Comparison of ENCODE assay signal across 24 cellular contexts in genomic region chr4:94357624-94358023, GRCh38. TPM values are rescaled to one million over a fixed set of nuclear protein-coding genes. Genes with fewer than 3 reads are reported as not detected.
DNase-seq lines count a peak whose midpoint lies in the region; ATAC-seq, FAIRE-seq and TF ChIP-seq lines count a peak whose summit lies in the region.
"Had no signal": no experiment of that assay in that cellular context is flagged by ENCODE, and none has a peak within 500 bp of the region (broad histone marks: within the 10 kb centered on the region; RNA-seq: fewer than 3 reads in every experiment).

No MANE protein-coding gene starts in this region.

- no peak overlapping the region for H2AK9ac ChIP-seq in IMR-90 (replicated peaks; ENCODE audit: low read depth, low read length, poor library complexity)

- no CpG with 5 or more reads among the region's 2 CpGs for WGBS in IMR-90 (ENCODE audit: extremely low coverage in 2 of 2, insufficient read length in 1 of 2), 2 experiments

- TF ChIP-seq POLR2A in IMR-90 (IDR thresholded peaks at IDR 0.05; ENCODE audit: low read depth, low read length) (no peak), endothelial cell of umbilical vein (IDR thresholded peaks at IDR 0.05; ENCODE audit: low read depth, low read length) (no peak)

- no peak for TF ChIP-seq RAD21 in IMR-90 (IDR thresholded peaks at IDR 0.05; ENCODE audit: low read length)

- H2BK20ac ChIP-seq in IMR-90 (ENCODE audit: low read depth, low read length) = no peak overlapping the region

- DNase-seq in IMR-90 (peak; percentile 27), PC-3 (peak; percentile 49), endothelial cell of umbilical vein (ENCODE audit: low read depth, low spot score) (peak; percentile 19), skeletal muscle cell (ENCODE audit: low read depth) (peak; percentile 20), OCI-M2 (lab: John Stamatoyannopoulos, UW; ENCODE audit: unreplicated experiment) (no peak), KG1 (lab: John Stamatoyannopoulos, UW) (no peak)
- DNase-seq in stimulated activated CD4-positive, alpha-beta T cell treated with anti-CD3 and anti-CD28 coated beads, Interleukin-1b, Interleukin-23, amount 100 ng/mL, for 48 hours = no peak
- DNase-seq in stimulated activated CD8-positive, alpha-beta memory T cell treated with anti-CD3 and anti-CD28 coated beads, Interleukin-4, amount 100 ng/mL, for 48 hours = no peak
- DNase-seq: ACHN; CD4-positive, alpha-beta T cell; GDM1; Karpas-422; NCI-H1092; NCI-H1436 treated with DMSO at 0.1 percent for 48 hours; NCI-H2029; NCI-H2227 treated with DMSO at 0.1 percent for 48 hours; NCI-H524; NCI-H82; SJCRH30 had no signal

- no peak overlapping the region for H2AK5ac ChIP-seq in IMR-90 (ENCODE audit: low read depth, low read length)

- H3K23ac ChIP-seq in IMR-90 (ENCODE audit: low read depth, low read length) = no peak overlapping the region

- H3K9me3 ChIP-seq in IMR-90 (ENCODE audit: control insufficient read depth, insufficient read depth, low read length) (no peaks in the 10 kb centered on the region), PC-3 (ENCODE audit: low read length) (no peaks in the 10 kb centered on the region), endothelial cell of umbilical vein (replicated peaks; ENCODE audit: control insufficient read depth, insufficient read depth, low read length) (no peaks in the 10 kb centered on the region)
- H3K9me3 ChIP-seq: BLaER1, SJCRH30 had no signal

- no peak overlapping the region for H3K56ac ChIP-seq in IMR-90 (ENCODE audit: extremely low read depth, insufficient read depth, low read length)

- no peak overlapping the region for H3K4ac ChIP-seq in IMR-90 (ENCODE audit: low read depth, low read length)

- H2BK5ac ChIP-seq in IMR-90 (ENCODE audit: low read depth, low read length, poor library complexity, severe bottlenecking) = no peak overlapping the region

- H3K4me2 ChIP-seq in IMR-90 (ENCODE audit: low read depth, low read length) = no peak overlapping the region
- H3K4me2 ChIP-seq in PC-3 (ENCODE audit: low read length) = no peak overlapping the region
- no peak overlapping the region for H3K4me2 ChIP-seq in endothelial cell of umbilical vein (ENCODE audit: insufficient read depth, low read length)
- H3K4me2 ChIP-seq: BLaER1 had no signal

- H3K4me1 ChIP-seq in IMR-90 (ENCODE audit: control insufficient read depth, insufficient read depth, low read length) (no peaks in the 10 kb centered on the region), PC-3 (ENCODE audit: insufficient read depth, low read length) (peaks cover 13% of the 10 kb centered on the region), endothelial cell of umbilical vein (ENCODE audit: control insufficient read depth, extremely low read depth, insufficient read depth, low read length) (peaks cover 4% of the 10 kb centered on the region)
- H3K4me1 ChIP-seq: BLaER1, SJCRH30 had no signal

- no peaks in the 10 kb centered on the region for H3K9me2 ChIP-seq in PC-3 (replicated peaks; ENCODE audit: low read length)

- H3K79me1 ChIP-seq in IMR-90 (ENCODE audit: low read depth in 1 of 2, low read length in 2 of 2) = no peaks in the 10 kb centered on the region

- BruUV-seq in IMR-90 (replicated peaks; lab: Mats Ljungman, UMichigan) (no TSS peak), PC-3 (replicated peaks; lab: Mats Ljungman, UMichigan) (no TSS peak), endothelial cell of umbilical vein (replicated peaks; lab: Mats Ljungman, UMichigan) (no TSS peak)

- POLR2A ChIA-PET in IMR-90 (lab: Charles Lee; ENCODE audit: unreplicated experiment) = no interaction called here
- POLR2A ChIA-PET in PC-3 (lab: Charles Lee; ENCODE audit: unreplicated experiment) = no interaction called here
- POLR2A ChIA-PET in endothelial cell of umbilical vein (lab: Charles Lee) = no interaction called here

- no peaks in the 10 kb centered on the region for H3F3A ChIP-seq in PC-3 (ENCODE audit: low read length, unreplicated experiment)

- H3K36me3 ChIP-seq in IMR-90 (ENCODE audit: control insufficient read depth, insufficient read depth, low read length) (no peaks in the 10 kb centered on the region), PC-3 (ENCODE audit: low read depth, low read length) (no peaks in the 10 kb centered on the region), endothelial cell of umbilical vein (ENCODE audit: control insufficient read depth in 2 of 2, extremely low read depth in 1 of 2, insufficient read depth in 2 of 2, low read length in 2 of 2) (no peaks in the 10 kb centered on the region)
- H3K36me3 ChIP-seq: BLaER1, SJCRH30 had no signal

- H4K8ac ChIP-seq in IMR-90 (ENCODE audit: low read depth in 2 of 2, low read length in 2 of 2) = no peak overlapping the region

- H3K27me3 ChIP-seq in IMR-90 (ENCODE audit: control insufficient read depth, insufficient read depth, low read length) (peaks cover 4% of the 10 kb centered on the region; the same call in 1 of the 2 replicates), PC-3 (ENCODE audit: low read length) (no peaks in the 10 kb centered on the region), endothelial cell of umbilical vein (ENCODE audit: control insufficient read depth in 2 of 2, insufficient read depth in 2 of 2, low read length in 2 of 2) (no peaks in the 10 kb centered on the region)
- H3K27me3 ChIP-seq: BLaER1, SJCRH30 had no signal

- no peak overlapping the region for H3K4me3 ChIP-seq in IMR-90 (ENCODE audit: insufficient read depth, low read depth, low read length)
- no peak overlapping the region for H3K4me3 ChIP-seq in PC-3 (ENCODE audit: low read length)
- H3K4me3 ChIP-seq in endothelial cell of umbilical vein (replicated peaks in 1 of 3; ENCODE audit: insufficient read depth in 1 of 3, low read depth in 1 of 3, low read length in 3 of 3) = no peak overlapping the region
- H3K4me3 ChIP-seq in skeletal muscle cell (ENCODE audit: low read depth, low read length) = no peak overlapping the region
- H3K4me3 ChIP-seq: BLaER1, SJCRH30 had no signal

- TF ChIP-seq CTCF in IMR-90 (conservative IDR thresholded peaks at IDR 0.05; ENCODE audit: low read depth, low read length) = no peak
- TF ChIP-seq CTCF in PC-3 (conservative IDR thresholded peaks at IDR 0.05; ENCODE audit: low read depth, low read length) = no peak
- TF ChIP-seq CTCF in endothelial cell of umbilical vein (IDR thresholded peaks at IDR 0.05; ENCODE audit: extremely low read depth in 1 of 2, insufficient read depth in 1 of 2, low read depth in 1 of 2, low read length in 2 of 2) = no peak

- CTCF ChIA-PET in IMR-90 (lab: Yijun Ruan, JAX) = no interaction called here
- CTCF ChIA-PET in PC-3 (lab: Charles Lee) = no interaction called here
- CTCF ChIA-PET in endothelial cell of umbilical vein (lab: Charles Lee) = no interaction called here

- H4K5ac ChIP-seq in IMR-90 (ENCODE audit: low read depth, low read length) = no peak overlapping the region

- no peak overlapping the region for H3K18ac ChIP-seq in IMR-90 (ENCODE audit: low read depth, low read length)

- H4K91ac ChIP-seq in IMR-90 (ENCODE audit: insufficient read depth, low read depth, low read length) = no peak overlapping the region

- peak; percentile 35 for FAIRE-seq in endothelial cell of umbilical vein (lab: Jason Lieb, UNC)
- FAIRE-seq: GM18507, RCC 7860 had no signal

- no peak overlapping the region for H2BK120ac ChIP-seq in IMR-90 (ENCODE audit: low read depth, low read length)

- H3K9ac ChIP-seq in IMR-90 (ENCODE audit: low read depth, low read length) = no peak overlapping the region
- H3K9ac ChIP-seq in PC-3 (ENCODE audit: low read length) = no peak overlapping the region
- H3K9ac ChIP-seq in endothelial cell of umbilical vein (replicated peaks; ENCODE audit: extremely low read depth, insufficient read depth, low read length) = no peak overlapping the region
- H3K9ac ChIP-seq: BLaER1 had no signal

- no peaks in the 10 kb centered on the region for H4K20me1 ChIP-seq in IMR-90 (ENCODE audit: insufficient read depth, low read length)
- no peaks in the 10 kb centered on the region for H4K20me1 ChIP-seq in PC-3 (ENCODE audit: low read length)
- no peaks in the 10 kb centered on the region for H4K20me1 ChIP-seq in endothelial cell of umbilical vein (replicated peaks; ENCODE audit: control insufficient read depth, extremely low read depth, insufficient read depth, low read length)
- H4K20me1 ChIP-seq: BLaER1 had no signal

- no peak overlapping the region for H3K27ac ChIP-seq in IMR-90 (ENCODE audit: insufficient read depth, low read length)
- H3K27ac ChIP-seq in PC-3 (ENCODE audit: low read length) = no peak overlapping the region
- H3K27ac ChIP-seq in endothelial cell of umbilical vein (ENCODE audit: insufficient read depth, low read depth, low read length) = no peak overlapping the region
- H3K27ac ChIP-seq: BLaER1, SJCRH30 had no signal

- no peak overlapping the region for H3K14ac ChIP-seq in IMR-90 (replicated peaks; ENCODE audit: low read depth, low read length)

- no peak overlapping the region for H2BK15ac ChIP-seq in IMR-90 (ENCODE audit: low read depth, low read length)

- no peak overlapping the region for H2AFZ ChIP-seq in IMR-90 (replicated peaks; ENCODE audit: low read length, poor library complexity)
- H2AFZ ChIP-seq in PC-3 (ENCODE audit: low read length) = no peak overlapping the region
- H2AFZ ChIP-seq in endothelial cell of umbilical vein (ENCODE audit: low read depth, low read length) = no peak overlapping the region

- dilution Hi-C loops in IMR-90 (cut with HindIII; ENCODE audit: low sequenced_read_pairs, unreplicated experiment) = no loop called here
- dilution Hi-C loops in endothelial cell of umbilical vein (cut with MboI; ENCODE audit: extremely low pct_ligation_motif_present, low sequenced_read_pairs) = no loop called here

- no peaks in the 10 kb centered on the region for H3K9me1 ChIP-seq in IMR-90 (ENCODE audit: insufficient read depth, low read length)
- no peaks in the 10 kb centered on the region for H3K9me1 ChIP-seq in endothelial cell of umbilical vein (replicated peaks; ENCODE audit: control insufficient read depth, extremely low read depth, insufficient read depth, low read length)

- ATAC-seq in IMR-90 (ENCODE audit: low read depth) = no peak
- ATAC-seq in PC-3 = peak; percentile 22; the same call in 1 of the 2 replicates

- no peaks in the 10 kb centered on the region for H3K79me2 ChIP-seq in PC-3 (ENCODE audit: low read length)
- H3K79me2 ChIP-seq in endothelial cell of umbilical vein (ENCODE audit: control insufficient read depth, insufficient read depth, low read length) = no peaks in the 10 kb centered on the region

- intact Hi-C loops in IMR-90 (cut with micrococcal nuclease) = no loop called here
- intact Hi-C loops in PC-3 (cut with micrococcal nuclease) = no loop called here
- intact Hi-C loops in endothelial cell of umbilical vein (cut with micrococcal nuclease) = no loop called here

- in situ Hi-C loops in IMR-90 (cut with MboI; ENCODE audit: low sequenced_read_pairs) = no loop called here

RNA-seq across cellular contexts. Expression of gene HPGDS, which starts 15.0 kb away (rescaled TPM):
- total RNA-seq in IMR-90 (2012; rRNA removed) (not detected in 2 replicates), PC-3 (2014; rRNA removed) (not detected in 2 replicates), endothelial cell of umbilical vein (not detected in 2 replicates)
- polyA plus RNA-seq in IMR-90 (2012; rRNA removed) (not detected in 2 replicates), endothelial cell of umbilical vein (0.06 TPM in 1 of 2 replicates, not detected in the other)
- polyA plus RNA-seq in IMR-90 (2012; cell fraction: cytosol; rRNA removed) = not detected in 2 replicates
- polyA plus RNA-seq in IMR-90 (2012; cell fraction: nucleus; rRNA removed; ENCODE audit: low replicate concordance) = not detected in 2 replicates
- polyA plus RNA-seq in endothelial cell of umbilical vein (2011; cell fraction: cytosol; rRNA removed) = not detected in 2 replicates
- 0.13 TPM in 1 of 2 replicates, not detected in the other for polyA plus RNA-seq in endothelial cell of umbilical vein (2011; cell fraction: nucleus; rRNA removed)
- not detected in 2 replicates for polyA plus RNA-seq in endothelial cell of umbilical vein (2012)
- polyA minus RNA-seq in endothelial cell of umbilical vein = not detected in 2 replicates
- polyA minus RNA-seq in endothelial cell of umbilical vein (2011; cell fraction: cytosol; rRNA and poly(A)+ RNA removed) = not detected
- not detected in 2 replicates for polyA minus RNA-seq in endothelial cell of umbilical vein (2011; cell fraction: nucleus; rRNA and poly(A)+ RNA removed)
- total RNA-seq: CD4-positive, alpha-beta T cell; H4; SJCRH30 had no signal
- polyA plus RNA-seq: IgD-negative memory B cell had no signal

Comparison
In these comparisons a context has a peak if more than half of its experiments do, and no peak if none do; other contexts are left out.
1. DNase-seq: peak in IMR-90 (single experiment), PC-3 (single experiment), endothelial cell of umbilical vein (single experiment) and skeletal muscle cell (single experiment); none in stimulated activated CD4-positive, alpha-beta T cell treated with anti-CD3 and anti-CD28 coated beads, Interleukin-1b, Interleukin-23, amount 100 ng/mL, for 48 hours (single experiment), stimulated activated CD8-positive, alpha-beta memory T cell treated with anti-CD3 and anti-CD28 coated beads, Interleukin-4, amount 100 ng/mL, for 48 hours (single experiment), OCI-M2 (single experiment) and KG1 (single experiment).